In genomic region chr6:142542704-142543233, GRCh38 we compare ENCODE assay signal across 10 cellular contexts.
DNase-seq lines count a peak whose midpoint lies in the region; ATAC-seq and TF ChIP-seq lines count a peak whose summit lies in the region.
"Had no signal": no experiment of that assay in that cellular context is flagged by ENCODE, and none has a peak within 500 bp of the region (broad histone marks: within the 10 kb centered on the region; RNA-seq: fewer than 3 reads in every experiment).

No MANE protein-coding gene starts in this region.

- H2AFZ ChIP-seq in mammary epithelial cell (ENCODE audit: low read depth, low read length) = peak overlapping the region; percentile 90

- H3K9me3 ChIP-seq in mammary epithelial cell (replicated peaks; ENCODE audit: insufficient read depth, low read length) (no peaks in the 10 kb centered on the region), vagina (no peaks in the 10 kb centered on the region)

- WGBS in mammary epithelial cell (ENCODE audit: low coverage, missing lambda C conversion rate) = 48% methylated on average over 14 of the region's 14 CpGs

- peak overlapping the region; percentile 44 for H3K27ac ChIP-seq in mammary epithelial cell (ENCODE audit: insufficient read depth, low read depth, low read length)
- H3K27ac ChIP-seq in vagina = peak overlapping the region; percentile 27

- TF ChIP-seq CTCF in mammary epithelial cell (conservative IDR thresholded peaks at IDR 0.05 in 1 of 2, IDR thresholded peaks at IDR 0.05 in 1 of 2; ENCODE audit: extremely low read depth in 1 of 2, insufficient read depth in 1 of 2, low read depth in 1 of 2, low read length in 2 of 2) (no peak), vagina (IDR thresholded peaks at IDR 0.05) (no peak)

- dilution Hi-C loops in mammary epithelial cell (cut with HindIII; ENCODE audit: low sequenced_read_pairs) = no loop called here

- peak overlapping the region; percentile 21 for H3K4me2 ChIP-seq in mammary epithelial cell (ENCODE audit: insufficient read depth, low read depth, low read length)

- intact Hi-C loops in Right ventricle myocardium superior (cut with DNase I) = no loop called here
- intact Hi-C loops in cardiac septum (cut with DNase I) = no loop called here
- intact Hi-C loops in mammary epithelial cell (cut with micrococcal nuclease) = no loop called here
- intact Hi-C loops in vagina (cut with DNase I) = no loop called here

- POLR2A ChIA-PET in activated CD8-positive, alpha-beta T cell treated with anti-CD3 and anti-CD28 coated beads, Interleukin-2, amount 10 ng/mL, durations not matched to agents 7 days and 5 days (lab: Charles Lee) = no interaction called here

- H3K27me3 ChIP-seq in mammary epithelial cell (ENCODE audit: insufficient read depth, low read length) (no peaks in the 10 kb centered on the region), vagina (no peaks in the 10 kb centered on the region)

- ATAC-seq in Right ventricle myocardium superior (ENCODE audit: poor library complexity) = no peak
- ATAC-seq in activated CD8-positive, alpha-beta T cell treated with anti-CD3 and anti-CD28 coated beads, Interleukin-2, amount 10 ng/mL, durations not matched to agents 7 days and 5 days = no peak

- no TSS peak for BruUV-seq in mammary epithelial cell (replicated peaks; lab: Mats Ljungman, UMichigan)

- no peak overlapping the region for H3K9ac ChIP-seq in mammary epithelial cell (ENCODE audit: insufficient read depth, low read length)

- no peaks in the 10 kb centered on the region for H3K27me3 Mint-ChIP-seq in activated CD8-positive, alpha-beta T cell treated with anti-CD3 and anti-CD28 coated beads, Interleukin-2, amount 10 ng/mL, durations not matched to agents 7 days and 5 days (ENCODE audit: low read depth)

- H3K36me3 ChIP-seq in mammary epithelial cell (ENCODE audit: insufficient read depth, low read length) (no peaks in the 10 kb centered on the region), vagina (no peaks in the 10 kb centered on the region)

- no peaks in the 10 kb centered on the region for H3K79me2 ChIP-seq in mammary epithelial cell (ENCODE audit: insufficient read depth, low read length)

- no peak for TF ChIP-seq POLR2A in vagina (IDR thresholded peaks at IDR 0.05)

- H3K4me3 ChIP-seq in mammary epithelial cell (replicated peaks in 1 of 3; ENCODE audit: insufficient read depth in 1 of 3, low read depth in 2 of 3, low read length in 3 of 3) (no peak overlapping the region), vagina (no peak overlapping the region)

- H3K27ac Mint-ChIP-seq in activated CD8-positive, alpha-beta T cell treated with anti-CD3 and anti-CD28 coated beads, Interleukin-2, amount 10 ng/mL, durations not matched to agents 7 days and 5 days = no peak overlapping the region

- H3K36me3 Mint-ChIP-seq in activated CD8-positive, alpha-beta T cell treated with anti-CD3 and anti-CD28 coated beads, Interleukin-2, amount 10 ng/mL, durations not matched to agents 7 days and 5 days (ENCODE audit: low read depth) = no peaks in the 10 kb centered on the region

- peaks cover 21% of the 10 kb centered on the region for H3K4me1 Mint-ChIP-seq in activated CD8-positive, alpha-beta T cell treated with anti-CD3 and anti-CD28 coated beads, Interleukin-2, amount 10 ng/mL, durations not matched to agents 7 days and 5 days (ENCODE audit: low read depth)

- peak; percentile 49 for DNase-seq in Right ventricle myocardium superior
- no peak for DNase-seq in cardiac septum (ENCODE audit: low spot score)
- DNase-seq in mammary epithelial cell = peak; percentile 67
- DNase-seq in kidney tubule cell (ENCODE audit: low spot score) = peak; percentile 85
- no peak for DNase-seq in vagina (ENCODE audit: extremely low spot score in 2 of 2)
- no peak for DNase-seq in NCI-H1930 (lab: John Stamatoyannopoulos, UW)
- no peak for DNase-seq in retina
- no peak for DNase-seq in activated CD8-positive, alpha-beta T cell treated with anti-CD3 and anti-CD28 coated beads, Interleukin-2, amount 10 ng/mL, durations not matched to agents 7 days and 5 days
- DNase-seq: NCI-H1436 treated with DMSO at 0.1 percent for 48 hours, occipital lobe had no signal

- in situ Hi-C loops in mammary epithelial cell (cut with MboI; ENCODE audit: low sequenced_read_pairs in 2 of 2) = no loop called here

- no peak overlapping the region for H3K4me3 Mint-ChIP-seq in activated CD8-positive, alpha-beta T cell treated with anti-CD3 and anti-CD28 coated beads, Interleukin-2, amount 10 ng/mL, durations not matched to agents 7 days and 5 days

- no peaks in the 10 kb centered on the region for H4K20me1 ChIP-seq in mammary epithelial cell (ENCODE audit: insufficient read depth, low read length)

- no peaks in the 10 kb centered on the region for H3K9me3 Mint-ChIP-seq in activated CD8-positive, alpha-beta T cell treated with anti-CD3 and anti-CD28 coated beads, Interleukin-2, amount 10 ng/mL, durations not matched to agents 7 days and 5 days (ENCODE audit: insufficient read depth)

- peaks cover 11% of the 10 kb centered on the region for H3K4me1 ChIP-seq in mammary epithelial cell (ENCODE audit: insufficient read depth, low read length)
- H3K4me1 ChIP-seq in vagina = peaks cover 21% of the 10 kb centered on the region

- CTCF ChIA-PET in mammary epithelial cell (lab: Charles Lee; ENCODE audit: low non-redundant PET) = interaction anchor here (0.8 kb wide), 1 partner anchor 33 kb away, joined by 5 read pairs; no protein-coding TSS in a partner anchor
- CTCF ChIA-PET in activated CD8-positive, alpha-beta T cell treated with anti-CD3 and anti-CD28 coated beads, Interleukin-2, amount 10 ng/mL, durations not matched to agents 7 days and 5 days (lab: Charles Lee) = no interaction called here

Comparison
In these comparisons a context has a peak if more than half of its experiments do, and no peak if none do; other contexts are left out.
1. DNase-seq: peak in Right ventricle myocardium superior (single experiment), mammary epithelial cell (single experiment) and kidney tubule cell (single experiment); none in cardiac septum (single experiment), vagina (0 of 2), NCI-H1930 (0 of 2), retina (single experiment) and activated CD8-positive, alpha-beta T cell treated with anti-CD3 and anti-CD28 coated beads, Interleukin-2, amount 10 ng/mL, durations not matched to agents 7 days and 5 days (single experiment).